ENCODE assay signal across 25 cellular contexts in genomic region chr1:9366943-9367780, GRCh38.
A peak's percentile ranks its signal among the peaks of the same experiment; 100 is the strongest.
DNase-seq lines count a peak whose midpoint lies in the region; ATAC-seq, FAIRE-seq and TF ChIP-seq lines count a peak whose summit lies in the region.
"Had no signal": no experiment of that assay in that cellular context is flagged by ENCODE, and none has a peak within 500 bp of the region (broad histone marks: within the 10 kb centered on the region; RNA-seq: fewer than 3 reads in every experiment).

No MANE protein-coding gene starts in this region.

- H3K36me3 ChIP-seq in K562 (ENCODE audit: control insufficient read depth, insufficient read depth, low read length) (no peaks in the 10 kb centered on the region), HepG2 (replicated peaks in 1 of 2; ENCODE audit: control insufficient read depth in 1 of 2, insufficient read depth in 2 of 2, low read length in 2 of 2) (no peaks in the 10 kb centered on the region), thoracic aorta (peaks cover 15% of the 10 kb centered on the region)
- H3K36me3 ChIP-seq: BE2C had no signal

- no peak for ATAC-seq in left ventricle myocardium superior
- no peak for ATAC-seq in Right ventricle myocardium superior (ENCODE audit: poor library complexity)
- no peak for ATAC-seq in K562
- no peak for ATAC-seq in HepG2
- no peak for ATAC-seq in thoracic aorta (ENCODE audit: insufficient number of reproducible peaks, low FRiP score, low read depth)
- no peak for ATAC-seq in GM18909 (IDR thresholded peaks at IDR 0.05; ENCODE audit: poor library complexity, unreplicated experiment)
- ATAC-seq: PC-3 had no signal

- H3K27me3 ChIP-seq in K562 (ENCODE audit: control insufficient read depth in 2 of 2, insufficient read depth in 2 of 2, low read length in 2 of 2) (peaks cover 72 to 88% of the 10 kb centered on the region in 2 experiments), HepG2 (ENCODE audit: control insufficient read depth in 1 of 2, insufficient read depth in 2 of 2, low read length in 2 of 2) (no peaks in the 10 kb centered on the region), thoracic aorta (replicated peaks; ENCODE audit: insufficient read depth) (no peaks in the 10 kb centered on the region)
- H3K27me3 ChIP-seq: BE2C had no signal

- DNase-seq in left ventricle myocardium superior (peak; percentile 27), Right ventricle myocardium superior (no peak), K562 (ENCODE audit: extremely low read depth in 1 of 4, low spot score in 3 of 4) (no peak), HepG2 (ENCODE audit: low spot score) (no peak), thoracic aorta (ENCODE audit: low spot score) (no peak), caudate nucleus (lab: John Stamatoyannopoulos, UW) (no peak), NAMALWA (ENCODE audit: low spot score) (no peak)
- DNase-seq: 8988T; ACHN; BE2C; CD4-positive, CD25-positive, alpha-beta regulatory T cell; DMS153; DND-41; H7; NCI-H1092 treated with DMSO at 0.1 percent for 48 hours; NCI-H1436 treated with DMSO at 0.1 percent for 48 hours; NCI-H187 treated with DMSO at 0.1 percent for 48 hours; NCI-H446; NCI-H524 treated with DMSO at 0.1 percent for 48 hours; NCI-H774; PC-3; SHP77 treated with DMSO at 0.1 percent for 48 hours had no signal

- H4K20me1 ChIP-seq in K562 (replicated peaks; ENCODE audit: control insufficient read depth, insufficient read depth, low read length) (peaks cover 18% of the 10 kb centered on the region; the same call in 1 of the 2 replicates), HepG2 (ENCODE audit: insufficient read depth, low read length) (no peaks in the 10 kb centered on the region)

- H2AFZ ChIP-seq in K562 (ENCODE audit: low read depth, low read length): no peak overlapping the region
- no peak overlapping the region for H2AFZ ChIP-seq in HepG2 (ENCODE audit: low read length)

- no peak overlapping the region for H3K4me2 ChIP-seq in K562 (ENCODE audit: insufficient read depth, low read length)
- no peak overlapping the region for H3K4me2 ChIP-seq in HepG2 (ENCODE audit: low read depth, low read length)
- H3K4me2 ChIP-seq: KMS-11 had no signal

- intact Hi-C loops in left ventricle myocardium superior (cut with micrococcal nuclease): no loop called here
- intact Hi-C loops in Right ventricle myocardium superior (cut with DNase I): loop anchor here (10.0 kb wide), 1 partner anchor 62 kb away; no protein-coding TSS in a partner anchor
- intact Hi-C loops in K562 (cut with micrococcal nuclease): no loop called here
- intact Hi-C loops in HepG2 (cut with micrococcal nuclease; ENCODE audit: unreplicated experiment): no loop called here

- in situ Hi-C loops in K562 (cut with MboI): no loop called here
- in situ Hi-C loops in HepG2 (cut with HindIII; ENCODE audit: extremely low pct_ligation_motif_present, low pct_unique_long_range_greater_than_20kb): no loop called here

- H3K79me2 ChIP-seq in K562 (ENCODE audit: control insufficient read depth, insufficient read depth, low read length) (no peaks in the 10 kb centered on the region), HepG2 (ENCODE audit: insufficient read depth, low read length) (no peaks in the 10 kb centered on the region)

- 29% methylated on average over 34 of the region's 34 CpGs for WGBS in K562 (ENCODE audit: insufficient coverage, low coverage, missing lambda C conversion rate)
- WGBS in HepG2 (ENCODE audit: low lambda C conversion rate): 98% methylated on average over 31 of the region's 34 CpGs

- no peaks in the 10 kb centered on the region for H3K9me1 ChIP-seq in K562 (ENCODE audit: control insufficient read depth, insufficient read depth, low read length)

- no peak for TF ChIP-seq POLR2A in K562 (conservative IDR thresholded peaks at IDR 0.05)
- TF ChIP-seq POLR2A in HepG2 (IDR thresholded peaks at IDR 0.05; ENCODE audit: insufficient read depth in 1 of 2, low read depth in 2 of 2, low read length in 2 of 2): no peak

- no peak overlapping the region for H3K4me3 ChIP-seq in K562
- no peak overlapping the region for H3K4me3 ChIP-seq in HepG2 (replicated peaks in 1 of 3; ENCODE audit: insufficient read depth in 1 of 3, low read depth in 2 of 3, low read length in 3 of 3)
- no peak overlapping the region for H3K4me3 ChIP-seq in thoracic aorta
- H3K4me3 ChIP-seq: SK-N-MC had no signal

- TF ChIP-seq EP300 in K562 (IDR thresholded peaks at IDR 0.05; ENCODE audit: low read length): no peak
- TF ChIP-seq EP300 in HepG2 (IDR thresholded peaks at IDR 0.05; ENCODE audit: low read depth in 2 of 2, low read length in 2 of 2): no peak
- TF ChIP-seq EP300 in HepG2 (CRISPR knock-in tag; IDR thresholded peaks at IDR 0.05; ENCODE audit: borderline replicate concordance): no peak

- H3K9ac ChIP-seq in K562 (ENCODE audit: insufficient read depth in 1 of 2, low read depth in 2 of 2, low read length in 2 of 2): no peak overlapping the region
- H3K9ac ChIP-seq in HepG2 (ENCODE audit: insufficient read depth, low read depth, low read length): no peak overlapping the region
- H3K9ac ChIP-seq: KMS-11 had no signal

- no peaks in the 10 kb centered on the region for H3K9me3 ChIP-seq in K562 (replicated peaks; ENCODE audit: control insufficient read depth, insufficient read depth, low read depth, low read length)
- H3K9me3 ChIP-seq in HepG2 (ENCODE audit: low read length): no peaks in the 10 kb centered on the region
- no peaks in the 10 kb centered on the region for H3K9me3 ChIP-seq in thoracic aorta
- H3K9me3 ChIP-seq: BE2C had no signal

- H3K4me1 ChIP-seq in K562 (replicated peaks in 1 of 2; ENCODE audit: control insufficient read depth in 2 of 2, insufficient read depth in 2 of 2, low read length in 2 of 2) (no peaks in the 10 kb centered on the region), HepG2 (ENCODE audit: insufficient read depth, low read length) (peaks cover 15% of the 10 kb centered on the region), thoracic aorta (ENCODE audit: control insufficient read depth in 1 of 2, low read depth in 2 of 2) (peaks cover 20 to 72% of the 10 kb centered on the region in 2 donors)
- H3K4me1 ChIP-seq: BE2C had no signal

- no peak for TF ChIP-seq CTCF in K562 (IDR thresholded peaks at IDR 0.05 in 2 of 3, conservative IDR thresholded peaks at IDR 0.05 in 1 of 3; ENCODE audit: insufficient read depth in 2 of 3, low read depth in 1 of 3, low read length in 3 of 3)
- no peak for TF ChIP-seq CTCF in HepG2 (CRISPR knock-in tag; IDR thresholded peaks at IDR 0.05)
- TF ChIP-seq CTCF in thoracic aorta (IDR thresholded peaks at IDR 0.05): no peak

- no peak for TF ChIP-seq RAD21 in K562 (CRISPR knock-in tag; conservative IDR thresholded peaks at IDR 0.05 in 1 of 2, IDR thresholded peaks at IDR 0.05 in 1 of 2)
- no peak for TF ChIP-seq RAD21 in HepG2 (CRISPR knock-in tag; IDR thresholded peaks at IDR 0.05)

- FAIRE-seq in K562 (lab: Jason Lieb, UNC) (no peak), HepG2 (lab: Jason Lieb, UNC) (no peak)

- CTCF ChIA-PET in K562 (lab: Yijun Ruan, JAX; ENCODE audit: low intra/inter-chr PET ratio) (no interaction called here), HepG2 (lab: Yijun Ruan, JAX; ENCODE audit: low intra/inter-chr PET ratio, low total read pairs) (no interaction called here)

- BruUV-seq in K562 (replicated peaks; lab: Mats Ljungman, UMichigan) (no TSS peak), HepG2 (replicated peaks; lab: Mats Ljungman, UMichigan) (no TSS peak)

- POLR2A ChIA-PET in K562 (lab: Yijun Ruan, JAX) (no interaction called here), HepG2 (lab: Yijun Ruan, JAX) (no interaction called here)

- no peak overlapping the region for H3K27ac ChIP-seq in K562 (ENCODE audit: extremely low read depth, low read depth, low read length)
- H3K27ac ChIP-seq in HepG2 (ENCODE audit: extremely low read length, insufficient read depth, low read length): no peak overlapping the region
- H3K27ac ChIP-seq in thoracic aorta: peak overlapping the region; percentile 28 to 38
- H3K27ac ChIP-seq in caudate nucleus (ENCODE audit: low read depth, low read length): no peak overlapping the region
- H3K27ac ChIP-seq: KMS-11, SK-N-MC had no signal

TF ChIP-seq in K562, 482 proteins besides CTCF, POLR2A, EP300 and RAD21 (continues in another document):
- no peak for TF ChIP-seq DACH1 (IDR thresholded peaks at IDR 0.05; ENCODE audit: partially characterized antibody)
- TF ChIP-seq, protein P1, sequence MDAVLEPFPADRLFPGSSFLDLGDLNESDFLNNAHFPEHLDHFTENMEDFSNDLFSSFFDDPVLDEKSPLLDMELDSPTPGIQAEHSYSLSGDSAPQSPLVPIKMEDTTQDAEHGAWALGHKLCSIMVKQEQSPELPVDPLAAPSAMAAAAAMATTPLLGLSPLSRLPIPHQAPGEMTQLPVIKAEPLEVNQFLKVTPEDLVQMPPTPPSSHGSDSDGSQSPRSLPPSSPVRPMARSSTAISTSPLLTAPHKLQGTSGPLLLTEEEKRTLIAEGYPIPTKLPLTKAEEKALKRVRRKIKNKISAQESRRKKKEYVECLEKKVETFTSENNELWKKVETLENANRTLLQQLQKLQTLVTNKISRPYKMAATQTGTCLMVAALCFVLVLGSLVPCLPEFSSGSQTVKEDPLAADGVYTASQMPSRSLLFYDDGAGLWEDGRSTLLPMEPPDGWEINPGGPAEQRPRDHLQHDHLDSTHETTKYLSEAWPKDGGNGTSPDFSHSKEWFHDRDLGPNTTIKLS (IDR thresholded peaks at IDR 0.05; ENCODE audit: borderline replicate concordance, low read depth): no peak

TF ChIP-seq in HepG2, 621 proteins besides CTCF, POLR2A, EP300 and RAD21:
- TF ChIP-seq MED13 (CRISPR knock-in tag; IDR thresholded peaks at IDR 0.05): no peak
- TF ChIP-seq ZNF629 (CRISPR knock-in tag; conservative IDR thresholded peaks at IDR 0.05): peak; percentile 67

Comparison
In these comparisons a context has a peak if more than half of its experiments do, and no peak if none do; other contexts are left out.
1. H3K27ac ChIP-seq: peak in thoracic aorta (2 of 2); none in K562 (single experiment), HepG2 (single experiment) and caudate nucleus (single experiment).